Comparison of ENCODE assay signal across 17 cellular contexts in the genomic region with DNA sequence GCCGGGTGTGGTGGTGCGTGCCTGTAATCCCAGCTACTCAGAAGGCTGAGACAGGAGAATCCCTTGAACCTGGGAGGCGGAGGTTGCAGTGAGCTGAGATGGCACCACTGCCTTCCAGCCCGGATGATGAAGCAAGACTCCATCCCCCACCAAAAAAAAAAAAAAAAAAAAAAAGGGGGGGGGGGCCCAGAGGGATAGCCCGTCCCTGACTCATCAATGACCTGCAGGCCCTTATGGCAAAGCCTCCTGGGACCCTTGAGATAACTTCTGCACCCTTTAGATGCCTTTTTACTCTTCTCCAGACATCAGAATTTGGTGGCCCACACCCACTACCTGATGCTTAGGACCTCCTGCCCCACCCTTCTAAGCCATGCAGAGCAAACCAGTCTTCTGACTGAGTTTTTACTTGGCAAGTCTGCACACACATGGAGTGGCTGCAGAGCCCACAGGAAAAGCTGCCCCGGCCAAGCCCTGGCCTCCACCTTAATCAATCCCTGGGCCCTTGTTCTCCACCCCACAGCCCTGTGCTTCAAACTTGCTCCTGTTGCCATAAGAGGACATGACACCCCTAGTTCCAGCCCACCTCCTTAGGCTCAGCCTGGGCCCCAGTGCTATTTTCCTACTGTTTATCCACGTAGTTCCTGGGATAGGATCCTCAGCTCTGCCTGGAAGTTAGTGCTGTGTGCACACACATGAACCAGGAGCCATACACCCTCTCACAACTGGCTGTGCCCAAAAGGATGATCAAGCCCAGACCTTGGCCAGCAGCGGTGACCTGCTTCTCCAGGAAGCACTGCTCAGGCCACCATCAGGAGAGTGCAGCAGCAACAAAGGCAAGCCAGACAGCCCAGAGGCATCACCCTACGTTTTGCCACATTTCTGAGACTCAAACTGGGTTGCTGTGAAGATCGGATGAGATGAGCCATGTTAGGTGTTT. TPM values are rescaled to one million over a fixed set of nuclear protein-coding genes. Genes with fewer than 3 reads are reported as not detected.
DNase-seq lines count a peak whose midpoint lies in the region; ATAC-seq lines count a peak whose summit lies in the region.
"Had no signal": no experiment of that assay in that cellular context is flagged by ENCODE, and none has a peak within 500 bp of the region (broad histone marks: within the 10 kb centered on the region; RNA-seq: fewer than 3 reads in every experiment).

No MANE protein-coding gene starts in this region.

- H3K4me3 Mint-ChIP-seq in activated CD8-positive, alpha-beta memory T cell treated with anti-CD3 and anti-CD28 coated beads, Interleukin-2, amount 10 ng/mL, durations not matched to agents 7 days and 5 days, result no peak overlapping the region
- H3K4me3 Mint-ChIP-seq in activated T-helper 17 cell treated with anti-CD3 and anti-CD28 coated beads, Interleukin-2, amount 50 U/mL, for 72 hours, result peak overlapping the region; percentile 89
- peak overlapping the region; percentile 1 to 95 (median 44) for H3K4me3 Mint-ChIP-seq in immature natural killer cell
- peak overlapping the region; percentile 72 for H3K4me3 Mint-ChIP-seq in stimulated activated effector memory CD8-positive, alpha-beta T cell treated with anti-CD3 and anti-CD28 coated beads, Interleukin-12 subunit alpha, Interleukin-12 subunit beta, amount 100 ng/mL, for 72 hours

- no peaks in the 10 kb centered on the region for H3K9me3 Mint-ChIP-seq in activated CD8-positive, alpha-beta memory T cell treated with anti-CD3 and anti-CD28 coated beads, Interleukin-2, amount 10 ng/mL, durations not matched to agents 7 days and 5 days (ENCODE audit: low read depth)
- H3K9me3 Mint-ChIP-seq in activated T-helper 17 cell treated with anti-CD3 and anti-CD28 coated beads, Interleukin-2, amount 50 U/mL, for 72 hours, result no peaks in the 10 kb centered on the region
- no peaks in the 10 kb centered on the region for H3K9me3 Mint-ChIP-seq in immature natural killer cell
- H3K9me3 Mint-ChIP-seq in stimulated activated effector memory CD8-positive, alpha-beta T cell treated with anti-CD3 and anti-CD28 coated beads, Interleukin-12 subunit alpha, Interleukin-12 subunit beta, amount 100 ng/mL, for 72 hours, result no peaks in the 10 kb centered on the region

- H3K27ac Mint-ChIP-seq in activated CD8-positive, alpha-beta memory T cell treated with anti-CD3 and anti-CD28 coated beads, Interleukin-2, amount 10 ng/mL, durations not matched to agents 7 days and 5 days, result no peak overlapping the region
- H3K27ac Mint-ChIP-seq in activated T-helper 17 cell treated with anti-CD3 and anti-CD28 coated beads, Interleukin-2, amount 50 U/mL, for 72 hours, result peak overlapping the region; percentile 39
- H3K27ac Mint-ChIP-seq in immature natural killer cell, result peak overlapping the region; percentile 62 to 93 (median 82)
- peak overlapping the region; percentile 93 for H3K27ac Mint-ChIP-seq in stimulated activated effector memory CD8-positive, alpha-beta T cell treated with anti-CD3 and anti-CD28 coated beads, Interleukin-12 subunit alpha, Interleukin-12 subunit beta, amount 100 ng/mL, for 72 hours

- H3K4me1 Mint-ChIP-seq in activated CD8-positive, alpha-beta memory T cell treated with anti-CD3 and anti-CD28 coated beads, Interleukin-2, amount 10 ng/mL, durations not matched to agents 7 days and 5 days, result peaks cover 79% of the 10 kb centered on the region
- H3K4me1 Mint-ChIP-seq in activated T-helper 17 cell treated with anti-CD3 and anti-CD28 coated beads, Interleukin-2, amount 50 U/mL, for 72 hours, result peaks cover 60% of the 10 kb centered on the region
- peaks cover 85 to 91% of the 10 kb centered on the region in 2 donors for H3K4me1 Mint-ChIP-seq in immature natural killer cell
- peaks cover 87% of the 10 kb centered on the region for H3K4me1 Mint-ChIP-seq in stimulated activated effector memory CD8-positive, alpha-beta T cell treated with anti-CD3 and anti-CD28 coated beads, Interleukin-12 subunit alpha, Interleukin-12 subunit beta, amount 100 ng/mL, for 72 hours

- CTCF ChIA-PET in activated CD8-positive, alpha-beta memory T cell treated with anti-CD3 and anti-CD28 coated beads, Interleukin-2, amount 10 ng/mL, durations not matched to agents 7 days and 5 days (lab: Charles Lee), result no interaction called here

- DNase-seq in activated CD8-positive, alpha-beta memory T cell treated with anti-CD3 and anti-CD28 coated beads, Interleukin-2, amount 50 U/mL, for 48 hours, result peak; percentile 37
- no peak for DNase-seq in activated CD8-positive, alpha-beta memory T cell treated with anti-CD3 and anti-CD28 coated beads, Interleukin-2, amount 10 ng/mL, durations not matched to agents 7 days and 5 days
- DNase-seq in immature natural killer cell (no peak), RKO (ENCODE audit: low spot score) (no peak)
- no peak for DNase-seq in stimulated activated effector memory CD8-positive, alpha-beta T cell treated with anti-CD3 and anti-CD28 coated beads, Interleukin-12 subunit alpha, Interleukin-12 subunit beta, amount 100 ng/mL, for 72 hours (ENCODE audit: low spot score in 2 of 2)
- DNase-seq in NK-92 treated with Interleukin-12 subunit alpha and Interleukin-12 subunit beta, amount 100 ng/mL, for 24 hours (lab: John Stamatoyannopoulos, UW), result no peak
- DNase-seq: amygdala, dermis blood vessel endothelial cell, left ventricle myocardium superior, NCI-H187, NCI-H526, small intestine, substantia nigra had no signal

- ATAC-seq in activated CD8-positive, alpha-beta memory T cell treated with anti-CD3 and anti-CD28 coated beads, Interleukin-2, amount 10 ng/mL, durations not matched to agents 7 days and 5 days, result no peak
- no peak for ATAC-seq in activated T-helper 17 cell treated with anti-CD3 and anti-CD28 coated beads, Interleukin-2, amount 50 U/mL, for 72 hours (replicated peaks)
- ATAC-seq in stimulated activated effector memory CD8-positive, alpha-beta T cell treated with anti-CD3 and anti-CD28 coated beads, Interleukin-12 subunit alpha, Interleukin-12 subunit beta, amount 100 ng/mL, for 72 hours, result no peak
- ATAC-seq in GM21447 (IDR thresholded peaks at IDR 0.05; ENCODE audit: unreplicated experiment), result no peak
- ATAC-seq: left ventricle myocardium superior had no signal

- H3K27me3 Mint-ChIP-seq in activated CD8-positive, alpha-beta memory T cell treated with anti-CD3 and anti-CD28 coated beads, Interleukin-2, amount 10 ng/mL, durations not matched to agents 7 days and 5 days, result no peaks in the 10 kb centered on the region
- no peaks in the 10 kb centered on the region for H3K27me3 Mint-ChIP-seq in activated T-helper 17 cell treated with anti-CD3 and anti-CD28 coated beads, Interleukin-2, amount 50 U/mL, for 72 hours
- peaks cover 0 to 2% (median 0%) of the 10 kb centered on the region in 3 donors for H3K27me3 Mint-ChIP-seq in immature natural killer cell (ENCODE audit: low read depth in 3 of 3)

- peaks cover 66% of the 10 kb centered on the region for H3K36me3 Mint-ChIP-seq in activated CD8-positive, alpha-beta memory T cell treated with anti-CD3 and anti-CD28 coated beads, Interleukin-2, amount 10 ng/mL, durations not matched to agents 7 days and 5 days
- peaks cover 98% of the 10 kb centered on the region for H3K36me3 Mint-ChIP-seq in activated T-helper 17 cell treated with anti-CD3 and anti-CD28 coated beads, Interleukin-2, amount 50 U/mL, for 72 hours (ENCODE audit: low read depth)
- peaks cover 0 to 4% (median 0%) of the 10 kb centered on the region in 3 donors for H3K36me3 Mint-ChIP-seq in immature natural killer cell
- H3K36me3 Mint-ChIP-seq in stimulated activated effector memory CD8-positive, alpha-beta T cell treated with anti-CD3 and anti-CD28 coated beads, Interleukin-12 subunit alpha, Interleukin-12 subunit beta, amount 100 ng/mL, for 72 hours, result peaks cover 98% of the 10 kb centered on the region

RNA-seq across cellular contexts. Expression of gene MGAT1, which starts 5.1 kb away (rescaled TPM):
- 100 to 1,000 TPM; 141 to 142 TPM for total RNA-seq in activated CD8-positive, alpha-beta memory T cell treated with anti-CD3 and anti-CD28 coated beads, Interleukin-2, amount 10 ng/mL, durations not matched to agents 7 days and 5 days
- 100 to 1,000 TPM; 170 to 308 TPM for total RNA-seq in activated T-helper 17 cell treated with anti-CD3 and anti-CD28 coated beads, Interleukin-2, amount 50 U/mL, for 72 hours
- polyA plus RNA-seq in immature natural killer cell, result 100 to 1,000 TPM; 220 to 241 (median 238) TPM

RNA-seq across cellular contexts. Expression of gene OR2Y1, which starts 57.7 kb away (rescaled TPM):
- total RNA-seq in activated CD8-positive, alpha-beta memory T cell treated with anti-CD3 and anti-CD28 coated beads, Interleukin-2, amount 10 ng/mL, durations not matched to agents 7 days and 5 days, result not detected
- total RNA-seq in activated T-helper 17 cell treated with anti-CD3 and anti-CD28 coated beads, Interleukin-2, amount 50 U/mL, for 72 hours, result not detected
- polyA plus RNA-seq in immature natural killer cell, result not detected
- total RNA-seq: activated CD8-positive, alpha-beta memory T cell treated with anti-CD3 and anti-CD28 coated beads for 36 hours; dermis blood vessel endothelial cell; left ventricle myocardium superior; RPMI7951 had no signal
- polyA plus RNA-seq: small intestine had no signal
